ENCODE assay signal across 1 cellular context in the genomic region with DNA sequence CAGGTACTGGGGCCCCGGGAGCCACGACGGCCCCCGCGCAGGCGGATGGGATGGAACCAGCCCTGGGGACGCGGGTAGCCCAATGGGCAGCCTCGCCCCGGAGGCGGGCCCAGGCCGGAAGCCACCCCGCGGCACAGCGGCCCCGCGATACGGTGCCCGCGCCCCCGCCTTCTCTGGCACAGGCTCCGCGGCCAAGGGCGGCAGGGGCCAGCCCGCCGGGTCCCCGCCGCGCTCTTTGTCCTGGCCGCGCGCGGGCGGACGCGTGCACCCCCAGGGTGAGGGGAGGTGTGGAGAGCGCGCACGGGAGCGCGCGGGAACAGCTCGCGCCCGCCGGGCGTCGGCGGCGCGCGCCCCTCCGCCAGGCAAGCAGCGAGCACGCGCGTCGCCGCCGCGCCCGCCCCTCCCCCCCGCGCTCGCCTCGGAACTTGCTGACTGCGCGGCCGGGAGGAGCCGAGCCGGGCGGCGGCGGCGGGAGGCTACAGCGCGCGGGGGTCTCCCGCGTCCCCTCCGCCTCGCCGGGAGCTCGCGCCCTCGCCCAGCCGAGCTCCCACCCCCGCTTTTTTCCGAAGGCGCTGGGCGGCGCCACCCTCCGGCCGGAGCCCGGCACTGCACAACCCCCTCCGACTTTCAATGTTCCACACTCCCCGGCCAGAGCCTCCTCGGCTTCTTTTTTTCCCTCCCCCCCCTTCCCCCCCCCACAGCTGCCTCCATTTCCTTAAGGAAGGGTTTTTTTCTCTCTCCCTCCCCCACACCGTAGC.
A peak's percentile ranks its signal among the peaks of the same experiment; 100 is the strongest.
TF ChIP-seq lines count a peak whose summit lies in the region.

A gene (plus strand): TSS at position 421 of the 758 bp plus-strand sequence. CDS start 1,438 bp downstream, outside the sequence.

TF ChIP-seq in A549, 52 proteins besides CTCF, POLR2A, EP300 and RAD21 (continued from another document):
- TF ChIP-seq, protein P1, sequence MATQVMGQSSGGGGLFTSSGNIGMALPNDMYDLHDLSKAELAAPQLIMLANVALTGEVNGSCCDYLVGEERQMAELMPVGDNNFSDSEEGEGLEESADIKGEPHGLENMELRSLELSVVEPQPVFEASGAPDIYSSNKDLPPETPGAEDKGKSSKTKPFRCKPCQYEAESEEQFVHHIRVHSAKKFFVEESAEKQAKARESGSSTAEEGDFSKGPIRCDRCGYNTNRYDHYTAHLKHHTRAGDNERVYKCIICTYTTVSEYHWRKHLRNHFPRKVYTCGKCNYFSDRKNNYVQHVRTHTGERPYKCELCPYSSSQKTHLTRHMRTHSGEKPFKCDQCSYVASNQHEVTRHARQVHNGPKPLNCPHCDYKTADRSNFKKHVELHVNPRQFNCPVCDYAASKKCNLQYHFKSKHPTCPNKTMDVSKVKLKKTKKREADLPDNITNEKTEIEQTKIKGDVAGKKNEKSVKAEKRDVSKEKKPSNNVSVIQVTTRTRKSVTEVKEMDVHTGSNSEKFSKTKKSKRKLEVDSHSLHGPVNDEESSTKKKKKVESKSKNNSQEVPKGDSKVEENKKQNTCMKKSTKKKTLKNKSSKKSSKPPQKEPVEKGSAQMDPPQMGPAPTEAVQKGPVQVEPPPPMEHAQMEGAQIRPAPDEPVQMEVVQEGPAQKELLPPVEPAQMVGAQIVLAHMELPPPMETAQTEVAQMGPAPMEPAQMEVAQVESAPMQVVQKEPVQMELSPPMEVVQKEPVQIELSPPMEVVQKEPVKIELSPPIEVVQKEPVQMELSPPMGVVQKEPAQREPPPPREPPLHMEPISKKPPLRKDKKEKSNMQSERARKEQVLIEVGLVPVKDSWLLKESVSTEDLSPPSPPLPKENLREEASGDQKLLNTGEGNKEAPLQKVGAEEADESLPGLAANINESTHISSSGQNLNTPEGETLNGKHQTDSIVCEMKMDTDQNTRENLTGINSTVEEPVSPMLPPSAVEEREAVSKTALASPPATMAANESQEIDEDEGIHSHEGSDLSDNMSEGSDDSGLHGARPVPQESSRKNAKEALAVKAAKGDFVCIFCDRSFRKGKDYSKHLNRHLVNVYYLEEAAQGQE (IDR thresholded peaks at IDR 0.05): no peak
- TF ChIP-seq EHMT2 (IDR thresholded peaks at IDR 0.05; ENCODE audit: low read depth) (no peak), BHLHE40 (IDR thresholded peaks at IDR 0.05; ENCODE audit: low read depth, low read length) (no peak), EHF (CRISPR knock-in tag; IDR thresholded peaks at IDR 0.05) (0 out of 2 replicates have a peak, but pooled peaks have one; percentile 57), HOXB13 (CRISPR knock-in tag; IDR thresholded peaks at IDR 0.05; ENCODE audit: low read depth) (peak; percentile 21; the same call in 1 of the 2 replicates), JUN (IDR thresholded peaks at IDR 0.05) (peak; percentile 45 to 49; a peak in 3 of 5 replicates), NFE2L2 (conservative IDR thresholded peaks at IDR 0.05; ENCODE audit: low read length) (no peak), HDAC2 (IDR thresholded peaks at IDR 0.05) (no peak), TP53 (CRISPR knock-in tag; IDR thresholded peaks at IDR 0.05) (no peak; the same call in 1 of the 2 replicates), KDM5A (IDR thresholded peaks at IDR 0.05) (no peak), MYC (IDR thresholded peaks at IDR 0.05; ENCODE audit: borderline replicate concordance, low read length) (no peak), CHD2 (IDR thresholded peaks at IDR 0.05; ENCODE audit: low read length, partially characterized antibody) (no peak), RCOR1 (IDR thresholded peaks at IDR 0.05; ENCODE audit: low read depth, low read length) (no peak), GATA3 (IDR thresholded peaks at IDR 0.05; ENCODE audit: borderline replicate concordance) (no peak), CHD4 (IDR thresholded peaks at IDR 0.05; ENCODE audit: borderline replicate concordance) (no peak), MAFK (IDR thresholded peaks at IDR 0.05; ENCODE audit: partially characterized antibody) (peak; percentile 74), PHF8 (IDR thresholded peaks at IDR 0.05; ENCODE audit: borderline replicate concordance, low read depth) (peak; percentile 59; the same call in 1 of the 2 replicates), RFX5 (IDR thresholded peaks at IDR 0.05) (no peak), FOXS1 (CRISPR knock-in tag; IDR thresholded peaks at IDR 0.05) (no peak), CBX2 (IDR thresholded peaks at IDR 0.05; ENCODE audit: borderline replicate concordance, low read depth) (no peak), RARB (CRISPR knock-in tag; IDR thresholded peaks at IDR 0.05) (no peak), ZSCAN20 (CRISPR knock-in tag; IDR thresholded peaks at IDR 0.05) (no peak), CEBPB (IDR thresholded peaks at IDR 0.05) (no peak), SMC3 (IDR thresholded peaks at IDR 0.05) (peak; percentile 69; the same call in 2 of the 3 replicates), FOSB (CRISPR knock-in tag; IDR thresholded peaks at IDR 0.05) (no peak), KDM1A (IDR thresholded peaks at IDR 0.05; ENCODE audit: low read depth) (no peak), ZC3H11A (IDR thresholded peaks at IDR 0.05) (no peak), ZNF302 (CRISPR knock-in tag; IDR thresholded peaks at IDR 0.05) (no peak), ESRRA (IDR thresholded peaks at IDR 0.05; ENCODE audit: borderline replicate concordance, low read length) (no peak), HOXB5 (CRISPR knock-in tag; IDR thresholded peaks at IDR 0.05) (peak; percentile 71; the same call in 1 of the 2 replicates), JUNB (IDR thresholded peaks at IDR 0.05) (no peak), HOXA7 (CRISPR knock-in tag; IDR thresholded peaks at IDR 0.05) (no peak), MAZ (IDR thresholded peaks at IDR 0.05; ENCODE audit: borderline replicate concordance, low read depth, low read length) (no peak), NPAS2 (CRISPR knock-in tag; IDR thresholded peaks at IDR 0.05; ENCODE audit: borderline replicate concordance) (no peak), POLR2AphosphoS2 (conservative IDR thresholded peaks at IDR 0.05; ENCODE audit: low read length) (no peak), TFCP2L1 (CRISPR knock-in tag; IDR thresholded peaks at IDR 0.05) (no peak), RNF2 (IDR thresholded peaks at IDR 0.05; ENCODE audit: borderline replicate concordance, low read depth) (no peak)
- TF ChIP-seq, protein P2, sequence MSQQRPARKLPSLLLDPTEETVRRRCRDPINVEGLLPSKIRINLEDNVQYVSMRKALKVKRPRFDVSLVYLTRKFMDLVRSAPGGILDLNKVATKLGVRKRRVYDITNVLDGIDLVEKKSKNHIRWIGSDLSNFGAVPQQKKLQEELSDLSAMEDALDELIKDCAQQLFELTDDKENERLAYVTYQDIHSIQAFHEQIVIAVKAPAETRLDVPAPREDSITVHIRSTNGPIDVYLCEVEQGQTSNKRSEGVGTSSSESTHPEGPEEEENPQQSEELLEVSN (IDR thresholded peaks at IDR 0.05; ENCODE audit: borderline replicate concordance, low read depth): peak; percentile 24; the same call in 1 of the 2 replicates
- TF ChIP-seq, protein P3, sequence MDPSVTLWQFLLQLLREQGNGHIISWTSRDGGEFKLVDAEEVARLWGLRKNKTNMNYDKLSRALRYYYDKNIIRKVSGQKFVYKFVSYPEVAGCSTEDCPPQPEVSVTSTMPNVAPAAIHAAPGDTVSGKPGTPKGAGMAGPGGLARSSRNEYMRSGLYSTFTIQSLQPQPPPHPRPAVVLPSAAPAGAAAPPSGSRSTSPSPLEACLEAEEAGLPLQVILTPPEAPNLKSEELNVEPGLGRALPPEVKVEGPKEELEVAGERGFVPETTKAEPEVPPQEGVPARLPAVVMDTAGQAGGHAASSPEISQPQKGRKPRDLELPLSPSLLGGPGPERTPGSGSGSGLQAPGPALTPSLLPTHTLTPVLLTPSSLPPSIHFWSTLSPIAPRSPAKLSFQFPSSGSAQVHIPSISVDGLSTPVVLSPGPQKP (IDR thresholded peaks at IDR 0.05; ENCODE audit: low read depth, low read length): no peak
- TF ChIP-seq, protein P4, sequence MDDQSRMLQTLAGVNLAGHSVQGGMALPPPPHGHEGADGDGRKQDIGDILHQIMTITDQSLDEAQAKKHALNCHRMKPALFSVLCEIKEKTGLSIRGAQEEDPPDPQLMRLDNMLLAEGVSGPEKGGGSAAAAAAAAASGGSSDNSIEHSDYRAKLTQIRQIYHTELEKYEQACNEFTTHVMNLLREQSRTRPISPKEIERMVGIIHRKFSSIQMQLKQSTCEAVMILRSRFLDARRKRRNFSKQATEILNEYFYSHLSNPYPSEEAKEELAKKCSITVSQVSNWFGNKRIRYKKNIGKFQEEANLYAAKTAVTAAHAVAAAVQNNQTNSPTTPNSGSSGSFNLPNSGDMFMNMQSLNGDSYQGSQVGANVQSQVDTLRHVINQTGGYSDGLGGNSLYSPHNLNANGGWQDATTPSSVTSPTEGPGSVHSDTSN (IDR thresholded peaks at IDR 0.05): no peak
